In genomic region chr12:116133149-116133548, GRCh38 we compare ENCODE assay signal across 1 cellular context.
A peak's percentile ranks its signal among the peaks of the same experiment; 100 is the strongest.
TF ChIP-seq lines count a peak whose summit lies in the region.

No MANE protein-coding gene starts in this region.

TF ChIP-seq in HEK293, 187 proteins besides CTCF, POLR2A, EP300 and RAD21 (continued from another document):
- TF ChIP-seq SCRT2 (tag by site-specific recombination; IDR thresholded peaks at IDR 0.05) (peak; percentile 84), KLF9 (tag by site-specific recombination; IDR thresholded peaks at IDR 0.05; ENCODE audit: low read depth) (no peak), ZNF677 (tag by site-specific recombination; IDR thresholded peaks at IDR 0.05) (0 out of 2 replicates have a peak, but pooled peaks have one; percentile 5), PRDM1 (tag by site-specific recombination; IDR thresholded peaks at IDR 0.05) (peak; percentile 82)
